ENCODE assay signal across 22 cellular contexts in genomic region chr1:198563578-198563977, GRCh38. TPM values are rescaled to one million over a fixed set of nuclear protein-coding genes. Genes with fewer than 3 reads are reported as not detected.
DNase-seq lines count a peak whose midpoint lies in the region; ATAC-seq and TF ChIP-seq lines count a peak whose summit lies in the region.
"Had no signal": no experiment of that assay in that cellular context is flagged by ENCODE, and none has a peak within 500 bp of the region (broad histone marks: within the 10 kb centered on the region; RNA-seq: fewer than 3 reads in every experiment).

No MANE protein-coding gene starts in this region.

- POLR2A ChIA-PET in PC-9 (lab: Charles Lee; ENCODE audit: unreplicated experiment) (interaction anchor here (0.7 kb wide), 1 partner anchor 71 kb away, joined by 5 read pairs; no protein-coding TSS in a partner anchor), Caco-2 (lab: Charles Lee) (no interaction called here)

- H3K36me3 ChIP-seq in PC-9 (ENCODE audit: low read depth): no peaks in the 10 kb centered on the region
- no peaks in the 10 kb centered on the region for H3K36me3 ChIP-seq in Caco-2 (ENCODE audit: control insufficient read depth, insufficient read depth, low read length)

- no peak for TF ChIP-seq CTCF in PC-9 (conservative IDR thresholded peaks at IDR 0.05)
- TF ChIP-seq CTCF in epithelial cell of esophagus (IDR thresholded peaks at IDR 0.05; ENCODE audit: insufficient read depth, low read depth, low read length, missing control alignments): no peak
- TF ChIP-seq CTCF in Caco-2 (IDR thresholded peaks at IDR 0.05; ENCODE audit: insufficient read depth in 1 of 2, low read depth in 1 of 2, low read length in 1 of 2, severe bottlenecking in 1 of 2, unreplicated experiment in 1 of 2): no peak

- no peaks in the 10 kb centered on the region for H3K27me3 Mint-ChIP-seq in activated T-cell treated with anti-CD3 and anti-CD28 coated beads, Interleukin-2, amount 50 U/mL, for 72 hours (ENCODE audit: low read depth)
- H3K27me3 Mint-ChIP-seq in Caco-2 (ENCODE audit: insufficient read depth, unreplicated experiment): no peaks in the 10 kb centered on the region
- H3K27me3 Mint-ChIP-seq: memory B cell, type B pancreatic cell had no signal

- peaks cover 4 to 7% of the 10 kb centered on the region in 2 donors for H3K36me3 Mint-ChIP-seq in activated T-cell treated with anti-CD3 and anti-CD28 coated beads, Interleukin-2, amount 50 U/mL, for 72 hours (ENCODE audit: insufficient read depth in 2 of 2)
- H3K36me3 Mint-ChIP-seq in Caco-2 (ENCODE audit: insufficient read depth, unreplicated experiment): no peaks in the 10 kb centered on the region
- H3K36me3 Mint-ChIP-seq: memory B cell, type B pancreatic cell had no signal

- BruUV-seq in PC-9 (replicated peaks; lab: Mats Ljungman, UMichigan) (no TSS peak), Caco-2 (replicated peaks; lab: Mats Ljungman, UMichigan) (no TSS peak)

- peaks cover 12% of the 10 kb centered on the region; the same call in 1 of the 2 replicates for H3K4me1 ChIP-seq in PC-9 (replicated peaks; ENCODE audit: insufficient read depth)
- no peaks in the 10 kb centered on the region for H3K4me1 ChIP-seq in Caco-2

- no peaks in the 10 kb centered on the region for H3F3A ChIP-seq in PC-9 (ENCODE audit: insufficient read depth, low read depth)

- H3K9me2 ChIP-seq in PC-9 (ENCODE audit: insufficient read depth): no peaks in the 10 kb centered on the region

- intact Hi-C loops in PC-9 (cut with micrococcal nuclease; ENCODE audit: unreplicated experiment): no loop called here
- intact Hi-C loops in Caco-2 (cut with micrococcal nuclease; ENCODE audit: unreplicated experiment): no loop called here

- peak overlapping the region in 1 of 2 donors; percentile 33 for H3K4me3 Mint-ChIP-seq in activated T-cell treated with anti-CD3 and anti-CD28 coated beads, Interleukin-2, amount 50 U/mL, for 72 hours
- H3K4me3 Mint-ChIP-seq in Caco-2 (ENCODE audit: unreplicated experiment): no peak overlapping the region
- H3K4me3 Mint-ChIP-seq: memory B cell, neural crest cell, type B pancreatic cell had no signal

- no peaks in the 10 kb centered on the region for H3K27me3 ChIP-seq in PC-9 (ENCODE audit: insufficient read depth, low read depth)
- no peaks in the 10 kb centered on the region for H3K27me3 ChIP-seq in Caco-2 (replicated peaks; ENCODE audit: control insufficient read depth, insufficient read depth, low read length)

- H4K20me1 ChIP-seq in PC-9 (ENCODE audit: insufficient read depth): no peaks in the 10 kb centered on the region

- peaks cover 2 to 11% of the 10 kb centered on the region in 2 donors for H3K9me3 Mint-ChIP-seq in activated T-cell treated with anti-CD3 and anti-CD28 coated beads, Interleukin-2, amount 50 U/mL, for 72 hours
- no peaks in the 10 kb centered on the region for H3K9me3 Mint-ChIP-seq in Caco-2 (ENCODE audit: unreplicated experiment)
- H3K9me3 Mint-ChIP-seq: neural crest cell, type B pancreatic cell had no signal

- CTCF ChIA-PET in PC-9 (lab: Charles Lee) (no interaction called here), Caco-2 (lab: Charles Lee) (no interaction called here)

- H3K9me3 ChIP-seq in PC-9 (ENCODE audit: insufficient read depth, low read depth) (no peaks in the 10 kb centered on the region; the same call in 1 of the 2 replicates), Caco-2 (no peaks in the 10 kb centered on the region)

- DNase-seq in activated T-cell treated with anti-CD3 and anti-CD28 coated beads, Interleukin-2, amount 50 U/mL, for 72 hours: no peak
- DNase-seq in activated T-cell treated with anti-CD3 and anti-CD28 coated beads, Interleukin-2, amount 50 U/mL, for 1 hour: no peak
- DNase-seq in PC-9: peak in 1 of 2 experiments; percentile 35
- DNase-seq in epithelial cell of esophagus (ENCODE audit: low read depth): peak; percentile 66
- DNase-seq in glomerular visceral epithelial cell (ENCODE audit: extremely low spot score): no peak
- no peak for DNase-seq in Caco-2
- DNase-seq: activated CD4-positive, CD25-positive, alpha-beta regulatory T cell treated with anti-CD3 and anti-CD28 coated beads, Interleukin-2, amount 50 U/mL, for 72 hours; anterior cingulate cortex; DND-41; erythroblast; NCI-H1694 treated with DMSO at 0.1 percent for 48 hours; NCI-H345; stimulated activated naive CD4-positive, alpha-beta T cell treated with Interleukin-2 at 50 U/mL for 16 hours had no signal

- peaks cover 49% of the 10 kb centered on the region for H3K4me1 Mint-ChIP-seq in activated T-cell treated with anti-CD3 and anti-CD28 coated beads, Interleukin-2, amount 50 U/mL, for 72 hours (ENCODE audit: low read depth)
- no peaks in the 10 kb centered on the region for H3K4me1 Mint-ChIP-seq in Caco-2 (ENCODE audit: low read depth, unreplicated experiment)
- H3K4me1 Mint-ChIP-seq: neural crest cell had no signal

- H3K27ac Mint-ChIP-seq in activated T-cell treated with anti-CD3 and anti-CD28 coated beads, Interleukin-2, amount 50 U/mL, for 72 hours: peak overlapping the region; percentile 31
- H3K27ac Mint-ChIP-seq in Caco-2 (ENCODE audit: unreplicated experiment): no peak overlapping the region
- H3K27ac Mint-ChIP-seq: type B pancreatic cell had no signal

- no peak overlapping the region for H3K27ac ChIP-seq in PC-9
- H3K27ac ChIP-seq: C4-2B, coronary artery had no signal

- H3K4me3 ChIP-seq in PC-9 (no peak overlapping the region), epithelial cell of esophagus (ENCODE audit: low read length) (no peak overlapping the region), Caco-2 (ENCODE audit: low read depth, low read length) (no peak overlapping the region)
- H3K4me3 ChIP-seq: coronary artery had no signal

- 0 out of 2 replicates have a peak overlapping the region, but pooled peaks have one; percentile 40 for H2AFZ ChIP-seq in PC-9

- no peak for ATAC-seq in activated T-cell treated with anti-CD3 and anti-CD28 coated beads, Interleukin-2, amount 50 U/mL, for 72 hours (replicated peaks in 1 of 2)
- ATAC-seq in GM18517 (IDR thresholded peaks at IDR 0.05; ENCODE audit: unreplicated experiment) (no peak), GM21515 (IDR thresholded peaks at IDR 0.05; ENCODE audit: unreplicated experiment) (no peak)
- ATAC-seq: HepG2 had no signal

- no peak overlapping the region for H3K4me2 ChIP-seq in PC-9

- no peaks in the 10 kb centered on the region for H3K79me2 ChIP-seq in PC-9 (ENCODE audit: low read depth)

RNA-seq across cellular contexts. Expression of gene ATP6V1G3, which starts 23.1 kb away (rescaled TPM):
- total RNA-seq in activated T-cell treated with anti-CD3 and anti-CD28 coated beads, Interleukin-2, amount 50 U/mL, for 72 hours: not detected
- total RNA-seq in PC-9 (2021): not detected in 2 replicates
- total RNA-seq in Caco-2 (2022): 3.5 and 4.7 TPM in 2 replicates
- total RNA-seq: HepG2; neural crest cell; T-helper 2 cell treated with Interferon-gamma antibody and Interleukin-4, amounts not matched to agents 100 ng/mL and 5 ng/mL, for 36 hours had no signal
